In genomic region chr6:63441266-63441956, GRCh38 we compare ENCODE assay signal across 13 cellular contexts.
DNase-seq lines count a peak whose midpoint lies in the region; ATAC-seq, FAIRE-seq and TF ChIP-seq lines count a peak whose summit lies in the region.
"Had no signal": no experiment of that assay in that cellular context is flagged by ENCODE, and none has a peak within 500 bp of the region (broad histone marks: within the 10 kb centered on the region; RNA-seq: fewer than 3 reads in every experiment).

No MANE protein-coding gene starts in this region.

- TF ChIP-seq CTCF in HepG2 (CRISPR knock-in tag; IDR thresholded peaks at IDR 0.05) (peak; percentile 32; the same call in 1 of the 2 replicates), right lobe of liver (IDR thresholded peaks at IDR 0.05) (no peak)

- no peak for FAIRE-seq in HepG2 (lab: Jason Lieb, UNC)
- FAIRE-seq: TTC549 had no signal

- H3K27ac ChIP-seq in HepG2 (ENCODE audit: extremely low read length, insufficient read depth, low read length), result no peak overlapping the region
- H3K27ac ChIP-seq in right lobe of liver, result no peak overlapping the region
- H3K27ac ChIP-seq: brain microvascular endothelial cell had no signal

- H3K4me2 ChIP-seq in HepG2 (ENCODE audit: low read depth, low read length), result no peak overlapping the region

- no TSS peak for BruUV-seq in HepG2 (replicated peaks; lab: Mats Ljungman, UMichigan)

- no peak for TF ChIP-seq RAD21 in HepG2 (CRISPR knock-in tag; IDR thresholded peaks at IDR 0.05)

- H3K27ac Mint-ChIP-seq in activated naive CD8-positive, alpha-beta T cell treated with anti-CD3 and anti-CD28 coated beads, Interleukin-2, amount 50 U/mL, for 24 hours, result no peak overlapping the region

- DNase-seq in HepG2 (ENCODE audit: low spot score), result no peak
- DNase-seq in right lobe of liver, result no peak
- DNase-seq in NCI-H345 treated with DMSO at 0.1 percent for 48 hours (lab: John Stamatoyannopoulos, UW; ENCODE audit: unreplicated experiment), result peak; percentile 72
- no peak for DNase-seq in activated naive CD8-positive, alpha-beta T cell treated with anti-CD3 and anti-CD28 coated beads, Interleukin-2, amount 50 U/mL, for 24 hours
- DNase-seq in AG08396 (ENCODE audit: low spot score), result no peak
- no peak for DNase-seq in UCSD-AML1 (lab: John Stamatoyannopoulos, UW; ENCODE audit: unreplicated experiment)
- DNase-seq in left lobe of liver (ENCODE audit: low spot score), result no peak
- DNase-seq: brain microvascular endothelial cell, C1 segment of cervical spinal cord, midbrain, NCI-H2171 had no signal

- no peaks in the 10 kb centered on the region for H3K36me3 ChIP-seq in HepG2 (replicated peaks in 1 of 2; ENCODE audit: control insufficient read depth in 1 of 2, insufficient read depth in 2 of 2, low read length in 2 of 2)
- H3K36me3 ChIP-seq in right lobe of liver, result no peaks in the 10 kb centered on the region
- H3K36me3 ChIP-seq: brain microvascular endothelial cell had no signal

- peak overlapping the region; percentile 53 for H3K4me3 Mint-ChIP-seq in activated naive CD8-positive, alpha-beta T cell treated with anti-CD3 and anti-CD28 coated beads, Interleukin-2, amount 50 U/mL, for 24 hours

- intact Hi-C loops in HepG2 (cut with micrococcal nuclease; ENCODE audit: unreplicated experiment) (no loop called here), right lobe of liver (cut with DNase I) (no loop called here)

- no peak overlapping the region for H2AFZ ChIP-seq in HepG2 (ENCODE audit: low read length)

- in situ Hi-C loops in HepG2 (cut with HindIII; ENCODE audit: extremely low pct_ligation_motif_present, low pct_unique_long_range_greater_than_20kb), result no loop called here

- no peaks in the 10 kb centered on the region for H3K79me2 ChIP-seq in HepG2 (ENCODE audit: insufficient read depth, low read length)

- no peaks in the 10 kb centered on the region for H3K4me1 Mint-ChIP-seq in activated naive CD8-positive, alpha-beta T cell treated with anti-CD3 and anti-CD28 coated beads, Interleukin-2, amount 50 U/mL, for 24 hours

- 96% methylated on average over 18 of the region's 18 CpGs for WGBS in HepG2 (ENCODE audit: low lambda C conversion rate)
- 89% methylated on average over 9 of the region's 18 CpGs for WGBS in right lobe of liver (ENCODE audit: insufficient coverage, low coverage, low lambda C conversion rate, missing lambda C conversion rate)

- H3K4me1 ChIP-seq in HepG2 (ENCODE audit: insufficient read depth, low read length), result peaks cover 51% of the 10 kb centered on the region
- H3K4me1 ChIP-seq in right lobe of liver, result peaks cover 0 to 3% (median under 1%) of the 10 kb centered on the region in 4 donors

- peaks cover 2% of the 10 kb centered on the region for H3K27me3 Mint-ChIP-seq in activated naive CD8-positive, alpha-beta T cell treated with anti-CD3 and anti-CD28 coated beads, Interleukin-2, amount 50 U/mL, for 24 hours

- H3K4me3 ChIP-seq in HepG2 (replicated peaks in 1 of 3; ENCODE audit: insufficient read depth in 1 of 3, low read depth in 2 of 3, low read length in 3 of 3) (no peak overlapping the region), right lobe of liver (no peak overlapping the region)

- H3K27me3 ChIP-seq in HepG2 (ENCODE audit: control insufficient read depth in 1 of 2, insufficient read depth in 2 of 2, low read length in 2 of 2), result no peaks in the 10 kb centered on the region
- no peaks in the 10 kb centered on the region for H3K27me3 ChIP-seq in right lobe of liver
- H3K27me3 ChIP-seq: brain microvascular endothelial cell had no signal

- no peaks in the 10 kb centered on the region for H3K36me3 Mint-ChIP-seq in activated naive CD8-positive, alpha-beta T cell treated with anti-CD3 and anti-CD28 coated beads, Interleukin-2, amount 50 U/mL, for 24 hours (ENCODE audit: low read depth)

- peaks cover 4% of the 10 kb centered on the region for H3K9me3 Mint-ChIP-seq in activated naive CD8-positive, alpha-beta T cell treated with anti-CD3 and anti-CD28 coated beads, Interleukin-2, amount 50 U/mL, for 24 hours

- TF ChIP-seq POLR2A in HepG2 (IDR thresholded peaks at IDR 0.05; ENCODE audit: insufficient read depth in 1 of 2, low read depth in 2 of 2, low read length in 2 of 2) (no peak), right lobe of liver (IDR thresholded peaks at IDR 0.05) (no peak)

- TF ChIP-seq EP300 in HepG2 (IDR thresholded peaks at IDR 0.05; ENCODE audit: low read depth in 2 of 2, low read length in 2 of 2) (no peak), HepG2 (CRISPR knock-in tag; IDR thresholded peaks at IDR 0.05; ENCODE audit: borderline replicate concordance) (no peak)

- no peaks in the 10 kb centered on the region for H3K9me3 ChIP-seq in HepG2 (ENCODE audit: low read length)
- H3K9me3 ChIP-seq in right lobe of liver, result no peaks in the 10 kb centered on the region

- no peaks in the 10 kb centered on the region for H4K20me1 ChIP-seq in HepG2 (ENCODE audit: insufficient read depth, low read length)

- no peak overlapping the region for H3K9ac ChIP-seq in HepG2 (ENCODE audit: insufficient read depth, low read depth, low read length)

- POLR2A ChIA-PET in HepG2 (lab: Yijun Ruan, JAX), result no interaction called here

- ATAC-seq in HepG2 (peak; percentile 66), right lobe of liver (no peak), esophagus mucosa (no peak), left lobe of liver (no peak)
- ATAC-seq in activated naive CD8-positive, alpha-beta T cell treated with anti-CD3 and anti-CD28 coated beads, Interleukin-2, amount 50 U/mL, for 24 hours, result no peak

- CTCF ChIA-PET in HepG2 (lab: Yijun Ruan, JAX; ENCODE audit: low intra/inter-chr PET ratio, low total read pairs), result no interaction called here

TF ChIP-seq in HepG2, 621 proteins besides CTCF, POLR2A, EP300 and RAD21 (continues in another document):
- no peak for TF ChIP-seq ZNF256 (CRISPR knock-in tag; conservative IDR thresholded peaks at IDR 0.05)
- peak; percentile 36; the same call in 1 of the 2 replicates for TF ChIP-seq STAG1 (CRISPR knock-in tag; IDR thresholded peaks at IDR 0.05)
- 0 out of 2 replicates have a peak, but pooled peaks have one; percentile 18 for TF ChIP-seq ZBTB38 (CRISPR knock-in tag; IDR thresholded peaks at IDR 0.05)
- TF ChIP-seq ZFY (CRISPR knock-in tag; IDR thresholded peaks at IDR 0.05), result 0 out of 2 replicates have a peak, but pooled peaks have one; percentile 19
- 0 out of 2 replicates have a peak, but pooled peaks have one; percentile 19 for TF ChIP-seq ZBTB14 (CRISPR knock-in tag; IDR thresholded peaks at IDR 0.05)
- TF ChIP-seq ZBTB4 (CRISPR knock-in tag; IDR thresholded peaks at IDR 0.05; ENCODE audit: borderline replicate concordance), result peak; percentile 32; the same call in 1 of the 2 replicates
- TF ChIP-seq TCF7L2 (IDR thresholded peaks at IDR 0.05; ENCODE audit: low read depth, low read length), result no peak
- no peak for TF ChIP-seq SUZ12 (IDR thresholded peaks at IDR 0.05; ENCODE audit: low read depth, low read length)
- no peak for TF ChIP-seq THAP8 (CRISPR knock-in tag; IDR thresholded peaks at IDR 0.05; ENCODE audit: borderline replicate concordance)
- TF ChIP-seq ZNF678 (CRISPR knock-in tag; IDR thresholded peaks at IDR 0.05), result no peak
- peak; percentile 10; the same call in 1 of the 2 replicates for TF ChIP-seq CCDC6 (CRISPR knock-in tag; IDR thresholded peaks at IDR 0.05)
- no peak for TF ChIP-seq ZNF75D (CRISPR knock-in tag; IDR thresholded peaks at IDR 0.05; ENCODE audit: borderline replicate concordance)
